Comparison of ENCODE assay signal across 20 cellular contexts in genomic region chr2:240123821-240124650, GRCh38. TPM values are rescaled to one million over a fixed set of nuclear protein-coding genes. Genes with fewer than 3 reads are reported as not detected.
A peak's percentile ranks its signal among the peaks of the same experiment; 100 is the strongest.
DNase-seq lines count a peak whose midpoint lies in the region; ATAC-seq and TF ChIP-seq lines count a peak whose summit lies in the region.
"Had no signal": no experiment of that assay in that cellular context is flagged by ENCODE, and none has a peak within 500 bp of the region (broad histone marks: within the 10 kb centered on the region; RNA-seq: fewer than 3 reads in every experiment).

No MANE protein-coding gene starts in this region.

- no peaks in the 10 kb centered on the region for H3K4me1 ChIP-seq in lower lobe of right lung
- no peaks in the 10 kb centered on the region for H3K4me1 ChIP-seq in upper lobe of right lung
- H3K4me1 ChIP-seq: BE2C had no signal

- ATAC-seq in Right ventricle myocardium inferior (no peak), left cardiac atrium (no peak), lower lobe of right lung (peak in 1 of 2 donors; percentile 36), upper lobe of right lung (no peak)

- H3K4me3 ChIP-seq in lower lobe of right lung (no peak overlapping the region), upper lobe of right lung (no peak overlapping the region)

- DNase-seq in Right ventricle myocardium inferior (ENCODE audit: missing footprints) (peak; percentile 55), left cardiac atrium (no peak), chondrocyte (ENCODE audit: low spot score) (peak; percentile 36), lower lobe of right lung (peak; percentile 20), upper lobe of right lung (peak; percentile 54), AG08395 (ENCODE audit: low spot score) (no peak), AG08396 (ENCODE audit: low spot score) (no peak)
- DNase-seq: ACHN; BE2C; CD4-positive, alpha-beta memory T cell; GF-D8; GOT3; KG1; NCI-H1048; NCI-H1694; NCI-H345; NCI-H526 treated with DMSO at 0.1 percent for 48 hours; NK-92 treated with Interleukin-12 subunit alpha and Interleukin-12 subunit beta, amount 100 ng/mL, for 24 hours; OCI-M1 had no signal

- H3K4me1 Mint-ChIP-seq in chondrocyte (ENCODE audit: low read depth), result no peaks in the 10 kb centered on the region

- no peak overlapping the region for H3K27ac Mint-ChIP-seq in chondrocyte (ENCODE audit: unreplicated experiment)
- H3K27ac Mint-ChIP-seq: CD4-positive, alpha-beta memory T cell had no signal

- H3K27me3 Mint-ChIP-seq in chondrocyte (ENCODE audit: low read depth), result no peaks in the 10 kb centered on the region

- no peak overlapping the region for H3K4me3 Mint-ChIP-seq in chondrocyte (ENCODE audit: unreplicated experiment)
- H3K4me3 Mint-ChIP-seq: CD4-positive, alpha-beta memory T cell had no signal

- H3K36me3 Mint-ChIP-seq in chondrocyte (ENCODE audit: low read depth), result peaks cover 26% of the 10 kb centered on the region

- H3K36me3 ChIP-seq in lower lobe of right lung (peaks cover 24% of the 10 kb centered on the region), upper lobe of right lung (peaks cover 11% of the 10 kb centered on the region)

- H3K9me3 Mint-ChIP-seq in chondrocyte (ENCODE audit: low read depth), result peaks cover 19% of the 10 kb centered on the region

- TF ChIP-seq CTCF in chondrocyte (IDR thresholded peaks at IDR 0.05), result no peak
- no peak for TF ChIP-seq CTCF in lower lobe of right lung (IDR thresholded peaks at IDR 0.05)
- TF ChIP-seq CTCF in upper lobe of right lung (IDR thresholded peaks at IDR 0.05), result no peak

- H3K27me3 ChIP-seq in lower lobe of right lung (ENCODE audit: low read depth), result no peaks in the 10 kb centered on the region
- no peaks in the 10 kb centered on the region for H3K27me3 ChIP-seq in upper lobe of right lung

- H3K27ac ChIP-seq in lower lobe of right lung, result no peak overlapping the region
- H3K27ac ChIP-seq in upper lobe of right lung, result no peak overlapping the region

- intact Hi-C loops in Right ventricle myocardium inferior (cut with DNase I), result no loop called here
- intact Hi-C loops in left cardiac atrium (cut with DNase I), result no loop called here
- intact Hi-C loops in lower lobe of right lung (cut with DNase I), result no loop called here
- intact Hi-C loops in upper lobe of right lung (cut with DNase I), result no loop called here

- H3K9me3 ChIP-seq in lower lobe of right lung (no peaks in the 10 kb centered on the region), upper lobe of right lung (no peaks in the 10 kb centered on the region)
- H3K9me3 ChIP-seq: BE2C had no signal

RNA-seq across cellular contexts. Expression of gene COPS9, which starts 12.1 kb away (rescaled TPM):
- total RNA-seq in Right ventricle myocardium inferior, result 220 TPM
- 100 to 1,000 TPM; 160 to 175 TPM for total RNA-seq in left cardiac atrium
- 139 to 162 TPM (median 140 TPM) in 3 replicates for total RNA-seq in chondrocyte
- total RNA-seq in lower lobe of right lung, result 109 TPM
- total RNA-seq in upper lobe of right lung, result 98.1 TPM

RNA-seq across cellular contexts. Expression of gene OTOS, which starts 16.4 kb away (rescaled TPM):
- total RNA-seq in Right ventricle myocardium inferior (not detected), left cardiac atrium (not detected), chondrocyte (not detected in 3 replicates), lower lobe of right lung (not detected), upper lobe of right lung (not detected)
- total RNA-seq: CD4-positive, alpha-beta memory T cell; M059J had no signal

Comparison
In these comparisons a context has a peak if more than half of its experiments do, and no peak if none do; other contexts are left out.
1. DNase-seq: peak in Right ventricle myocardium inferior (single experiment), chondrocyte (single experiment), lower lobe of right lung (single experiment) and upper lobe of right lung (single experiment); none in left cardiac atrium (single experiment), AG08395 (single experiment) and AG08396 (single experiment).